ENCODE assay signal across 39 cellular contexts in genomic region chr17:53900951-53901350, GRCh38.
"Had no signal": no experiment of that assay in that cellular context is flagged by ENCODE, and none has a peak within 500 bp of the region (broad histone marks: within the 10 kb centered on the region; RNA-seq: fewer than 3 reads in every experiment).

No MANE protein-coding gene starts in this region.

- FAIRE-seq: astrocyte, bronchial epithelial cell, colon had no signal

- H3K27me3 ChIP-seq: adrenal gland, ascending aorta, body of pancreas, brain microvascular endothelial cell, breast epithelium, cardiac muscle cell had no signal

- H3K27ac Mint-ChIP-seq: activated naive CD4-positive, alpha-beta T cell treated with anti-CD3 and anti-CD28 coated beads for 36 hours; activated naive CD4-positive, alpha-beta T cell treated with anti-CD3 and anti-CD28 coated beads, Interleukin-2, amount 10 ng/mL, durations not matched to agents 7 days and 5 days; activated naive CD4-positive, alpha-beta T cell treated with anti-CD3 and anti-CD28 coated beads, Interleukin-2, amount 50 U/mL, for 24 hours; activated naive CD4-positive, alpha-beta T cell treated with anti-CD3 and anti-CD28 coated beads, Interleukin-2, amount 50 U/mL, for 72 hours; activated naive CD8-positive, alpha-beta T cell; activated naive CD8-positive, alpha-beta T cell treated with anti-CD3 and anti-CD28 coated beads for 36 hours; activated naive CD8-positive, alpha-beta T cell treated with anti-CD3 and anti-CD28 coated beads, Interleukin-2, amount 10 ng/mL, durations not matched to agents 7 days and 5 days; activated naive CD8-positive, alpha-beta T cell treated with anti-CD3 and anti-CD28 coated beads, Interleukin-2, amount 50 U/mL, for 24 hours; activated T-cell treated with anti-CD3 and anti-CD28 coated beads, Interleukin-2, amount 50 U/mL, for 72 hours; activated T-helper 1 cell treated with anti-CD3 and anti-CD28 coated beads, Interleukin-12 subunit alpha, Interleukin-12 subunit beta, Interleukin-2, Interleukin-4 antibody, amounts not matched to agents 30 ng/mL and 10 ng/mL and 1 ng/mL, durations not matched to agents 14 hours and 24 hours and 36 hours; activated T-helper 17 cell treated with anti-CD3 and anti-CD28 coated beads, Interleukin-2, amount 50 U/mL, for 72 hours; activated T-helper 2 cell treated with anti-CD3 and anti-CD28 coated beads, Interferon-gamma antibody, Interleukin-2, Interleukin-4, amounts not matched to agents 10 μg/mL and 5 μg/mL and 100 μg/mL, durations not matched to agents 14 hours and 24 hours and 36 hours; brain had no signal

- ATAC-seq: activated naive CD4-positive, alpha-beta T cell treated with anti-CD3 and anti-CD28 coated beads, Interleukin-2, amount 50 U/mL, for 72 hours; activated naive CD8-positive, alpha-beta T cell treated with anti-CD3 and anti-CD28 coated beads, Interleukin-2, amount 50 U/mL, for 24 hours; activated T-cell treated with anti-CD3 and anti-CD28 coated beads, Interleukin-2, amount 50 U/mL, for 4 hours; activated T-cell treated with anti-CD3 and anti-CD28 coated beads, Interleukin-2, amount 50 U/mL, for 72 hours; activated T-helper 17 cell treated with anti-CD3 and anti-CD28 coated beads, Interleukin-2, amount 50 U/mL, for 72 hours; body of pancreas had no signal

- H3K36me3 Mint-ChIP-seq: activated naive CD4-positive, alpha-beta T cell treated with anti-CD3 and anti-CD28 coated beads, Interleukin-2, amount 10 ng/mL, durations not matched to agents 7 days and 5 days; activated naive CD4-positive, alpha-beta T cell treated with anti-CD3 and anti-CD28 coated beads, Interleukin-2, amount 50 U/mL, for 24 hours; activated naive CD8-positive, alpha-beta T cell; activated naive CD8-positive, alpha-beta T cell treated with anti-CD3 and anti-CD28 coated beads, Interleukin-2, amount 10 ng/mL, durations not matched to agents 7 days and 5 days; brain had no signal

- H3K27ac ChIP-seq: adrenal gland, ascending aorta, body of pancreas, brain microvascular endothelial cell, breast epithelium, cardiac muscle cell had no signal

- H3K4me3 Mint-ChIP-seq: activated naive CD4-positive, alpha-beta T cell treated with anti-CD3 and anti-CD28 coated beads for 36 hours; activated naive CD4-positive, alpha-beta T cell treated with anti-CD3 and anti-CD28 coated beads, Interleukin-2, amount 10 ng/mL, durations not matched to agents 7 days and 5 days; activated naive CD4-positive, alpha-beta T cell treated with anti-CD3 and anti-CD28 coated beads, Interleukin-2, amount 50 U/mL, for 24 hours; activated naive CD8-positive, alpha-beta T cell; activated naive CD8-positive, alpha-beta T cell treated with anti-CD3 and anti-CD28 coated beads for 36 hours; activated naive CD8-positive, alpha-beta T cell treated with anti-CD3 and anti-CD28 coated beads, Interleukin-2, amount 10 ng/mL, durations not matched to agents 7 days and 5 days; activated naive CD8-positive, alpha-beta T cell treated with anti-CD3 and anti-CD28 coated beads, Interleukin-2, amount 50 U/mL, for 24 hours; activated T-cell treated with anti-CD3 and anti-CD28 coated beads, Interleukin-2, amount 50 U/mL, for 4 hours; activated T-cell treated with anti-CD3 and anti-CD28 coated beads, Interleukin-2, amount 50 U/mL, for 72 hours; activated T-helper 1 cell treated with anti-CD3 and anti-CD28 coated beads, Interleukin-12 subunit alpha, Interleukin-12 subunit beta, Interleukin-2, Interleukin-4 antibody, amounts not matched to agents 30 ng/mL and 10 ng/mL and 1 ng/mL, durations not matched to agents 14 hours and 24 hours and 36 hours; activated T-helper 17 cell treated with anti-CD3 and anti-CD28 coated beads, Interleukin-2, amount 50 U/mL, for 72 hours; brain; central memory CD8-positive, alpha-beta T cell had no signal

- H3K4me1 ChIP-seq: adrenal gland, ascending aorta, body of pancreas, breast epithelium had no signal

- H3K4me1 Mint-ChIP-seq: activated naive CD4-positive, alpha-beta T cell treated with anti-CD3 and anti-CD28 coated beads, Interleukin-2, amount 10 ng/mL, durations not matched to agents 7 days and 5 days; activated naive CD4-positive, alpha-beta T cell treated with anti-CD3 and anti-CD28 coated beads, Interleukin-2, amount 50 U/mL, for 24 hours; activated naive CD8-positive, alpha-beta T cell treated with anti-CD3 and anti-CD28 coated beads for 36 hours; activated naive CD8-positive, alpha-beta T cell treated with anti-CD3 and anti-CD28 coated beads, Interleukin-2, amount 10 ng/mL, durations not matched to agents 7 days and 5 days; activated naive CD8-positive, alpha-beta T cell treated with anti-CD3 and anti-CD28 coated beads, Interleukin-2, amount 50 U/mL, for 24 hours; activated T-helper 17 cell treated with anti-CD3 and anti-CD28 coated beads, Interleukin-2, amount 50 U/mL, for 72 hours; central memory CD8-positive, alpha-beta T cell had no signal

- H3K9me3 ChIP-seq: ascending aorta had no signal

- H3K4me3 ChIP-seq: adrenal gland, ascending aorta, body of pancreas, breast epithelium, cardiac muscle cell had no signal

- H3K36me3 ChIP-seq: adrenal gland, ascending aorta, brain microvascular endothelial cell, breast epithelium, cardiac muscle cell had no signal

- H3K27me3 Mint-ChIP-seq: activated naive CD4-positive, alpha-beta T cell treated with anti-CD3 and anti-CD28 coated beads, Interleukin-2, amount 10 ng/mL, durations not matched to agents 7 days and 5 days; activated naive CD4-positive, alpha-beta T cell treated with anti-CD3 and anti-CD28 coated beads, Interleukin-2, amount 50 U/mL, for 24 hours; activated naive CD8-positive, alpha-beta T cell; activated naive CD8-positive, alpha-beta T cell treated with anti-CD3 and anti-CD28 coated beads for 36 hours; activated naive CD8-positive, alpha-beta T cell treated with anti-CD3 and anti-CD28 coated beads, Interleukin-2, amount 10 ng/mL, durations not matched to agents 7 days and 5 days; activated naive CD8-positive, alpha-beta T cell treated with anti-CD3 and anti-CD28 coated beads, Interleukin-2, amount 50 U/mL, for 24 hours; activated T-helper 17 cell treated with anti-CD3 and anti-CD28 coated beads, Interleukin-2, amount 50 U/mL, for 72 hours; central memory CD8-positive, alpha-beta T cell had no signal

- DNase-seq: activated effector memory CD4-positive, alpha-beta T cell treated with anti-CD3 and anti-CD28 coated beads, Interleukin-2, amount 50 U/mL, for 16 hours; activated effector memory CD4-positive, alpha-beta T cell treated with Interleukin-2 at 50 U/mL for 16 hours; activated gamma-delta T cell; activated gamma-delta T cell treated with Interleukin-2 at 50 U/mL for 16 hours; activated naive CD4-positive, alpha-beta T cell; activated naive CD4-positive, alpha-beta T cell treated with anti-CD3 and anti-CD28 coated beads for 36 hours; activated naive CD4-positive, alpha-beta T cell treated with anti-CD3 and anti-CD28 coated beads, Interleukin-2, amount 10 ng/mL, durations not matched to agents 7 days and 5 days; activated naive CD4-positive, alpha-beta T cell treated with anti-CD3 and anti-CD28 coated beads, Interleukin-2, amount 50 U/mL, for 16 hours; activated naive CD4-positive, alpha-beta T cell treated with Interleukin-2 at 50 U/mL for 16 hours; activated naive CD8-positive, alpha-beta T cell treated with anti-CD3 and anti-CD28 coated beads for 36 hours; activated naive CD8-positive, alpha-beta T cell treated with anti-CD3 and anti-CD28 coated beads, Interleukin-2, amount 10 ng/mL, durations not matched to agents 7 days and 5 days; activated naive CD8-positive, alpha-beta T cell treated with anti-CD3 and anti-CD28 coated beads, Interleukin-2, amount 50 U/mL, for 24 hours; activated T-cell treated with anti-CD3 and anti-CD28 coated beads, Interleukin-2, amount 50 U/mL, for 4 hours; activated T-cell treated with anti-CD3 and anti-CD28 coated beads, Interleukin-2, amount 50 U/mL, for 48 hours; activated T-cell treated with anti-CD3 and anti-CD28 coated beads, Interleukin-2, amount 50 U/mL, for 72 hours; adrenal gland; amniotic stem cell; amygdala; anterior cingulate cortex; aorta; body of pancreas; brain microvascular endothelial cell; caudate nucleus; central memory CD4-positive, alpha-beta T cell; cerebellar nuclear complex had no signal
